In the genomic region with DNA sequence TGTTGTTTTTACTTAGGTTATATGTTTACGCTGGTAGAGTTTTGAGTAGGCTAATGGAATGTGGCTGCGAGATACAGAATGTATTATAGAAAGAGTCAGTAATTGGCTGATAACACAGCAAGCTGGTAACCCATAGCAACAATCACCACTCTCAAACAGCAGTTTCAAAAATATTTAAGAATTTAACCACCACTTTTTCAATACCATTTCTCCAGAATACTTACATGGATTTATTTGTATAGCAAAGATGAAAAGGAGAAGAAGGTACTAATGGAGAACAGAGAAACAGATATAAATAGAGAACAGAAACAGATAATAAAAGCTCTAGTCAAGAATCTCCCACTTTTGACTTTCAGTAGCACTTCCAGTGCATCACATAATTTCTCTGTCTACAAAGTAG, we compare ENCODE assay signal across 15 cellular contexts.
DNase-seq lines count a peak whose midpoint lies in the region; ATAC-seq and TF ChIP-seq lines count a peak whose summit lies in the region.
"Had no signal": no experiment of that assay in that cellular context is flagged by ENCODE, and none has a peak within 500 bp of the region (broad histone marks: within the 10 kb centered on the region; RNA-seq: fewer than 3 reads in every experiment).

No MANE protein-coding gene starts in this region.

- peaks cover 5% of the 10 kb centered on the region for H3K9me3 Mint-ChIP-seq in activated CD8-positive, alpha-beta T cell treated with anti-CD3 and anti-CD28 coated beads for 36 hours
- H3K9me3 Mint-ChIP-seq: HFFc6 had no signal

- peak; percentile 17 for DNase-seq in GM20000 (ENCODE audit: low spot score)
- no peak for DNase-seq in cortex of kidney (lab: John Stamatoyannopoulos, UW)
- DNase-seq in activated CD8-positive, alpha-beta T cell treated with anti-CD3 and anti-CD28 coated beads for 36 hours, result no peak
- no peak for DNase-seq in NCI-H187 treated with DMSO at 0.1 percent for 48 hours (lab: John Stamatoyannopoulos, UW)
- no peak for DNase-seq in coronary artery (ENCODE audit: low spot score)
- DNase-seq: activated gamma-delta T cell treated with Interleukin-2 at 50 U/mL for 16 hours, GF-D8, HFFc6, kidney glomerular epithelial cell, NCI-H1105 had no signal

- no peaks in the 10 kb centered on the region for H3K27me3 ChIP-seq in KMS-11 (ENCODE audit: insufficient read depth, low read depth)

- H3K4me1 Mint-ChIP-seq in activated CD8-positive, alpha-beta T cell treated with anti-CD3 and anti-CD28 coated beads for 36 hours (ENCODE audit: low read depth), result peaks cover 6% of the 10 kb centered on the region
- H3K4me1 Mint-ChIP-seq: central memory CD8-positive, alpha-beta T cell had no signal

- peak overlapping the region; percentile 12; the same call in 1 of the 2 replicates for H3K27ac ChIP-seq in KMS-11
- H3K27ac ChIP-seq in coronary artery, result no peak overlapping the region

- no peaks in the 10 kb centered on the region for H4K20me1 ChIP-seq in KMS-11 (ENCODE audit: insufficient read depth)

- H3K36me3 ChIP-seq in KMS-11 (ENCODE audit: insufficient read depth), result no peaks in the 10 kb centered on the region

- no peaks in the 10 kb centered on the region for H3K79me2 ChIP-seq in KMS-11 (ENCODE audit: insufficient read depth, low read depth)

- peak; percentile 65 for ATAC-seq in GM18499 (IDR thresholded peaks at IDR 0.05; ENCODE audit: insufficient read depth, unreplicated experiment)
- ATAC-seq in HG02970 (IDR thresholded peaks at IDR 0.05; ENCODE audit: low FRiP score, unreplicated experiment), result peak; percentile 84
- no peak for ATAC-seq in activated CD8-positive, alpha-beta T cell treated with anti-CD3 and anti-CD28 coated beads for 36 hours
- ATAC-seq: Panc1 had no signal

- no peak overlapping the region for H3K4me3 Mint-ChIP-seq in activated CD8-positive, alpha-beta T cell treated with anti-CD3 and anti-CD28 coated beads for 36 hours
- H3K4me3 Mint-ChIP-seq: central memory CD8-positive, alpha-beta T cell; HFFc6 had no signal

- H3K27me3 Mint-ChIP-seq in activated CD8-positive, alpha-beta T cell treated with anti-CD3 and anti-CD28 coated beads for 36 hours, result no peaks in the 10 kb centered on the region
- H3K27me3 Mint-ChIP-seq: central memory CD8-positive, alpha-beta T cell had no signal

- no peak overlapping the region for H3K4me3 ChIP-seq in KMS-11 (IDR thresholded peaks at IDR 0.05; ENCODE audit: insufficient read depth, low read depth, low read length)
- no peak overlapping the region for H3K4me3 ChIP-seq in coronary artery

- intact Hi-C loops in activated CD8-positive, alpha-beta T cell treated with anti-CD3 and anti-CD28 coated beads for 36 hours (cut with micrococcal nuclease), result no loop called here

- TF ChIP-seq CTCF in GM20000 (IDR thresholded peaks at IDR 0.05; ENCODE audit: extremely low read depth, missing control alignments) (no peak), KMS-11 (conservative IDR thresholded peaks at IDR 0.05; ENCODE audit: low read depth, low read length) (no peak), coronary artery (IDR thresholded peaks at IDR 0.05) (no peak)
- TF ChIP-seq CTCF in activated CD8-positive, alpha-beta T cell treated with anti-CD3 and anti-CD28 coated beads for 36 hours (IDR thresholded peaks at IDR 0.05), result no peak

- H3K27ac Mint-ChIP-seq in activated CD8-positive, alpha-beta T cell treated with anti-CD3 and anti-CD28 coated beads for 36 hours, result no peak overlapping the region
- H3K27ac Mint-ChIP-seq: HFFc6 had no signal

- H3K4me2 ChIP-seq in KMS-11, result peak overlapping the region; percentile 27; the same call in 1 of the 2 replicates

- H2AFZ ChIP-seq in KMS-11 (ENCODE audit: low read depth), result no peak overlapping the region

- H3K9ac ChIP-seq in KMS-11, result no peak overlapping the region

- POLR2A ChIA-PET in activated CD8-positive, alpha-beta T cell treated with anti-CD3 and anti-CD28 coated beads for 36 hours (lab: Charles Lee), result no interaction called here

- CTCF ChIA-PET in activated CD8-positive, alpha-beta T cell treated with anti-CD3 and anti-CD28 coated beads for 36 hours (lab: Charles Lee), result no interaction called here

- H3K4me1 ChIP-seq in KMS-11 (ENCODE audit: low read depth, poor library complexity, severe bottlenecking), result peaks cover 46% of the 10 kb centered on the region

- H3K36me3 Mint-ChIP-seq in activated CD8-positive, alpha-beta T cell treated with anti-CD3 and anti-CD28 coated beads for 36 hours (ENCODE audit: low read depth), result no peaks in the 10 kb centered on the region
